Comparison of ENCODE assay signal across 8 cellular contexts in genomic region chr16:4511441-4512082, GRCh38. TPM values are rescaled to one million over a fixed set of nuclear protein-coding genes. Genes with fewer than 3 reads are reported as not detected.
DNase-seq lines count a peak whose midpoint lies in the region; ATAC-seq, FAIRE-seq and TF ChIP-seq lines count a peak whose summit lies in the region.

No MANE protein-coding gene starts in this region.

- WGBS in HepG2 (ENCODE audit: low lambda C conversion rate): 90% methylated on average over 3 of the region's 9 CpGs

- H3K4me3 Mint-ChIP-seq in chondrocyte (ENCODE audit: unreplicated experiment): no peak overlapping the region

- no peaks in the 10 kb centered on the region for H3K9me3 ChIP-seq in NT2/D1 (ENCODE audit: insufficient read depth, low read length)
- H3K9me3 ChIP-seq in HepG2 (ENCODE audit: low read length): no peaks in the 10 kb centered on the region

- no peak overlapping the region for H2AFZ ChIP-seq in HepG2 (ENCODE audit: low read length)

- TF ChIP-seq EP300 in HepG2 (IDR thresholded peaks at IDR 0.05; ENCODE audit: low read depth in 2 of 2, low read length in 2 of 2) (no peak), HepG2 (CRISPR knock-in tag; IDR thresholded peaks at IDR 0.05; ENCODE audit: borderline replicate concordance) (no peak)

- peak overlapping the region; percentile 8 for H3K27ac Mint-ChIP-seq in chondrocyte (ENCODE audit: unreplicated experiment)

- FAIRE-seq in HepG2 (lab: Jason Lieb, UNC) (peak; percentile 47), urothelium cell line (lab: Jason Lieb, UNC) (no peak)

- BruUV-seq in HepG2 (replicated peaks; lab: Mats Ljungman, UMichigan): TSS peak; percentile 47

- peaks cover 21% of the 10 kb centered on the region for H3K79me2 ChIP-seq in HepG2 (ENCODE audit: insufficient read depth, low read length)

- H3K36me3 ChIP-seq in NT2/D1 (ENCODE audit: insufficient read depth, insufficient read length, low read length) (peaks cover 86% of the 10 kb centered on the region), HepG2 (replicated peaks in 1 of 2; ENCODE audit: control insufficient read depth in 1 of 2, insufficient read depth in 2 of 2, low read length in 2 of 2) (peaks cover 33 to 70% of the 10 kb centered on the region in 2 experiments)

- H3K4me3 ChIP-seq in GM12875 (ENCODE audit: low read depth, low read length) (no peak overlapping the region), NT2/D1 (ENCODE audit: insufficient read length, low read depth) (no peak overlapping the region), HepG2 (replicated peaks in 1 of 3; ENCODE audit: insufficient read depth in 1 of 3, low read depth in 2 of 3, low read length in 3 of 3) (no peak overlapping the region)

- H3K27ac ChIP-seq in HepG2 (ENCODE audit: extremely low read length, insufficient read depth, low read length): no peak overlapping the region

- TF ChIP-seq POLR2A in HepG2 (IDR thresholded peaks at IDR 0.05; ENCODE audit: insufficient read depth in 1 of 2, low read depth in 2 of 2, low read length in 2 of 2): 0 out of 4 replicates have a peak, but pooled peaks of 1 of the 2 experiments have one; percentile 18

- peaks cover 21% of the 10 kb centered on the region for H4K20me1 ChIP-seq in HepG2 (ENCODE audit: insufficient read depth, low read length)

- peak; percentile 40; the same call in 1 of the 2 replicates for TF ChIP-seq CTCF in GM12875 (IDR thresholded peaks at IDR 0.05; ENCODE audit: borderline replicate concordance, insufficient read depth, low read depth, low read length)
- TF ChIP-seq CTCF in chondrocyte (IDR thresholded peaks at IDR 0.05): peak; percentile 73
- TF ChIP-seq CTCF in HepG2 (CRISPR knock-in tag; IDR thresholded peaks at IDR 0.05): peak; percentile 76

- DNase-seq in AG20443 (ENCODE audit: low spot score): peak; percentile 63
- peak; percentile 65 for DNase-seq in NT2/D1 (ENCODE audit: low read depth, low spot score)
- no peak for DNase-seq in chondrocyte (ENCODE audit: low spot score)
- DNase-seq in HepG2 (ENCODE audit: low spot score): peak; percentile 60
- DNase-seq in urothelium cell line (ENCODE audit: low spot score): peak; percentile 70
- no peak for DNase-seq in T1000 (lab: John Stamatoyannopoulos, UW)
- no peak for DNase-seq in activated effector memory CD4-positive, alpha-beta T cell treated with anti-CD3 and anti-CD28 coated beads, Interleukin-2, amount 50 U/mL, for 16 hours

- H3K9ac ChIP-seq in NT2/D1 (ENCODE audit: insufficient read length, low read depth) (peak overlapping the region; percentile 0), HepG2 (ENCODE audit: insufficient read depth, low read depth, low read length) (no peak overlapping the region)

- peaks cover 11% of the 10 kb centered on the region for H3K4me1 Mint-ChIP-seq in chondrocyte (ENCODE audit: low read depth)

- H3K4me1 ChIP-seq in NT2/D1 (ENCODE audit: insufficient read depth, insufficient read length): peaks cover 2% of the 10 kb centered on the region
- H3K4me1 ChIP-seq in HepG2 (ENCODE audit: insufficient read depth, low read length): peaks cover 15% of the 10 kb centered on the region; the same call in 1 of the 2 replicates

- no peaks in the 10 kb centered on the region for H3K9me3 Mint-ChIP-seq in chondrocyte (ENCODE audit: low read depth)

- peaks cover 20% of the 10 kb centered on the region for H3K36me3 Mint-ChIP-seq in chondrocyte (ENCODE audit: low read depth)

- no peak overlapping the region for H3K4me2 ChIP-seq in HepG2 (ENCODE audit: low read depth, low read length)

- CTCF ChIA-PET in HepG2 (lab: Yijun Ruan, JAX; ENCODE audit: low intra/inter-chr PET ratio, low total read pairs): interaction anchor here (1.8 kb wide), 1 partner anchor 38 kb away, joined by 10 read pairs; no protein-coding TSS in a partner anchor

- TF ChIP-seq RAD21 in HepG2 (CRISPR knock-in tag; IDR thresholded peaks at IDR 0.05): peak; percentile 66

- in situ Hi-C loops in HepG2 (cut with HindIII; ENCODE audit: extremely low pct_ligation_motif_present, low pct_unique_long_range_greater_than_20kb): loop anchor here (5.0 to 25.0 kb wide), 3 partner anchors 36 to 451 kb away; partner anchors contain the start of gene SEC14L5

- POLR2A ChIA-PET in HepG2 (lab: Yijun Ruan, JAX): interaction anchor here (1.0 to 1.3 kb wide), 2 partner anchors 27 to 38 kb away, joined by 3 to 6 read pairs; partner anchors contain the start of gene CDIP1

- intact Hi-C loops in HepG2 (cut with micrococcal nuclease; ENCODE audit: unreplicated experiment): loop anchor here (2.0 kb wide), 2 partner anchors 37 to 73 kb away; no protein-coding TSS in a partner anchor

- H3K27me3 Mint-ChIP-seq in chondrocyte (ENCODE audit: low read depth): no peaks in the 10 kb centered on the region

- H3K27me3 ChIP-seq in NT2/D1 (ENCODE audit: insufficient read depth, insufficient read length) (no peaks in the 10 kb centered on the region), HepG2 (ENCODE audit: control insufficient read depth in 1 of 2, insufficient read depth in 2 of 2, low read length in 2 of 2) (no peaks in the 10 kb centered on the region)

- peak; percentile 81 for ATAC-seq in HepG2

RNA-seq across cellular contexts. Expression of gene CDIP1, which starts 27.0 kb away (rescaled TPM):
- 23.9 to 36.8 TPM (median 36.4 TPM) in 3 replicates for total RNA-seq in chondrocyte
- total RNA-seq in HepG2 (2016; rRNA removed; fragmentation: Illumina TruSeq; extraction: Trizol): 56.7 and 62.2 TPM in 2 replicates
- total RNA-seq in HepG2 (2016; cell fraction: cytosol; rRNA removed; fragmentation: Illumina TruSeq; extraction: Trizol; ENCODE audit: low read depth): 10.5 and 11.5 TPM in 2 replicates
- 55.3 and 56.3 TPM in 2 replicates for total RNA-seq in HepG2 (2016; cell fraction: insoluble cytoplasmic fraction; rRNA removed; fragmentation: Illumina TruSeq; extraction: Trizol)
- total RNA-seq in HepG2 (2016; cell fraction: membrane; rRNA removed; fragmentation: Illumina TruSeq; extraction: Trizol): 41.7 and 48.7 TPM in 2 replicates
- 31.5 and 37.8 TPM in 2 replicates for total RNA-seq in HepG2 (2016; cell fraction: nucleus; rRNA removed; fragmentation: Illumina TruSeq; extraction: Trizol)
- 31.2 and 39.1 TPM in 2 replicates for polyA plus RNA-seq in HepG2 (2011; rRNA removed)
- polyA plus RNA-seq in HepG2 (2011; cell fraction: cytosol; rRNA removed): 20.6 and 21.6 TPM in 2 replicates
- 39.4 and 47.2 TPM in 2 replicates for polyA plus RNA-seq in HepG2 (2011; cell fraction: nucleus; rRNA removed)
- polyA plus RNA-seq in HepG2 (2012): 43.1 and 58.6 TPM in 2 replicates
- 15.1 and 16.9 TPM in 2 replicates for polyA plus RNA-seq in HepG2 (2016; cell fraction: cytosol; fragmentation: Illumina TruSeq; extraction: Trizol; ENCODE audit: low read depth)
- 81.4 and 109 TPM in 2 replicates for polyA plus RNA-seq in HepG2 (2016; cell fraction: insoluble cytoplasmic fraction; fragmentation: Illumina TruSeq; extraction: Trizol; ENCODE audit: low read depth)
- 45.4 and 52.4 TPM in 2 replicates for polyA plus RNA-seq in HepG2 (2016; cell fraction: membrane; fragmentation: Illumina TruSeq; extraction: Trizol; ENCODE audit: low read depth)
- 74.4 and 77.5 TPM in 2 replicates for polyA plus RNA-seq in HepG2 (2016; cell fraction: nucleus; fragmentation: Illumina TruSeq; extraction: Trizol; ENCODE audit: insufficient read depth, low read depth)
- polyA minus RNA-seq in HepG2 (2011; rRNA and poly(A)+ RNA removed; ENCODE audit: low replicate concordance): 12.3 and 39.1 TPM in 2 replicates
- polyA minus RNA-seq in HepG2 (2011; cell fraction: cytosol; rRNA and poly(A)+ RNA removed): 14.7 and 18.7 TPM in 2 replicates
- polyA minus RNA-seq in HepG2 (2011; cell fraction: nucleus; rRNA and poly(A)+ RNA removed): 18.9 and 22.9 TPM in 2 replicates

RNA-seq across cellular contexts. Expression of gene HMOX2, which starts 35.4 kb away (rescaled TPM):
- total RNA-seq in chondrocyte: 45.9 to 69.4 TPM (median 46.4 TPM) in 3 replicates
- 70.4 and 82.4 TPM in 2 replicates for total RNA-seq in HepG2 (2016; rRNA removed; fragmentation: Illumina TruSeq; extraction: Trizol)
- total RNA-seq in HepG2 (2016; cell fraction: cytosol; rRNA removed; fragmentation: Illumina TruSeq; extraction: Trizol; ENCODE audit: low read depth): 13.1 and 14.4 TPM in 2 replicates
- total RNA-seq in HepG2 (2016; cell fraction: insoluble cytoplasmic fraction; rRNA removed; fragmentation: Illumina TruSeq; extraction: Trizol): 66.8 and 82.9 TPM in 2 replicates
- 18.9 and 22.2 TPM in 2 replicates for total RNA-seq in HepG2 (2016; cell fraction: membrane; rRNA removed; fragmentation: Illumina TruSeq; extraction: Trizol)
- 30.8 and 32.4 TPM in 2 replicates for total RNA-seq in HepG2 (2016; cell fraction: nucleus; rRNA removed; fragmentation: Illumina TruSeq; extraction: Trizol)
- polyA plus RNA-seq in HepG2 (2011; rRNA removed): 60.3 and 72.7 TPM in 2 replicates
- polyA plus RNA-seq in HepG2 (2011; cell fraction: cytosol; rRNA removed): 71.7 and 71.8 TPM in 2 replicates
- 26.0 and 36.8 TPM in 2 replicates for polyA plus RNA-seq in HepG2 (2011; cell fraction: nucleus; rRNA removed)
- 38.0 and 61.0 TPM in 2 replicates for polyA plus RNA-seq in HepG2 (2012)
- 12.6 and 14.1 TPM in 2 replicates for polyA plus RNA-seq in HepG2 (2016; cell fraction: cytosol; fragmentation: Illumina TruSeq; extraction: Trizol; ENCODE audit: low read depth)
- 105 and 111 TPM in 2 replicates for polyA plus RNA-seq in HepG2 (2016; cell fraction: insoluble cytoplasmic fraction; fragmentation: Illumina TruSeq; extraction: Trizol; ENCODE audit: low read depth)
- 15.3 and 17.8 TPM in 2 replicates for polyA plus RNA-seq in HepG2 (2016; cell fraction: membrane; fragmentation: Illumina TruSeq; extraction: Trizol; ENCODE audit: low read depth)
- 44.4 and 56.4 TPM in 2 replicates for polyA plus RNA-seq in HepG2 (2016; cell fraction: nucleus; fragmentation: Illumina TruSeq; extraction: Trizol; ENCODE audit: insufficient read depth, low read depth)
- 41.9 and 78.2 TPM in 2 replicates for polyA minus RNA-seq in HepG2 (2011; rRNA and poly(A)+ RNA removed; ENCODE audit: low replicate concordance)
- polyA minus RNA-seq in HepG2 (2011; cell fraction: cytosol; rRNA and poly(A)+ RNA removed): 21.1 and 25.6 TPM in 2 replicates
- 14.3 and 27.1 TPM in 2 replicates for polyA minus RNA-seq in HepG2 (2011; cell fraction: nucleus; rRNA and poly(A)+ RNA removed)

RNA-seq across cellular contexts. Expression of gene NMRAL1, which starts 37.1 kb away (rescaled TPM):
- total RNA-seq in chondrocyte (41.0 to 56.3 TPM (median 44.0 TPM) in 3 replicates), HepG2 (2016; rRNA removed; fragmentation: Illumina TruSeq; extraction: Trizol) (33.1 and 36.7 TPM in 2 replicates)
- total RNA-seq in HepG2 (2016; cell fraction: cytosol; rRNA removed; fragmentation: Illumina TruSeq; extraction: Trizol; ENCODE audit: low read depth): 60.6 and 75.2 TPM in 2 replicates
- 36.3 and 39.9 TPM in 2 replicates for total RNA-seq in HepG2 (2016; cell fraction: insoluble cytoplasmic fraction; rRNA removed; fragmentation: Illumina TruSeq; extraction: Trizol)
- 52.5 and 64.2 TPM in 2 replicates for total RNA-seq in HepG2 (2016; cell fraction: membrane; rRNA removed; fragmentation: Illumina TruSeq; extraction: Trizol)
- 15.0 and 21.0 TPM in 2 replicates for total RNA-seq in HepG2 (2016; cell fraction: nucleus; rRNA removed; fragmentation: Illumina TruSeq; extraction: Trizol)
- polyA plus RNA-seq in HepG2 (2011; rRNA removed): 30.8 and 34.0 TPM in 2 replicates
- polyA plus RNA-seq in HepG2 (2011; cell fraction: cytosol; rRNA removed): 41.5 and 57.5 TPM in 2 replicates
- polyA plus RNA-seq in HepG2 (2011; cell fraction: nucleus; rRNA removed): 41.3 and 52.4 TPM in 2 replicates
- polyA plus RNA-seq in HepG2 (2012): 17.3 and 21.3 TPM in 2 replicates
- 75.5 and 80.9 TPM in 2 replicates for polyA plus RNA-seq in HepG2 (2016; cell fraction: cytosol; fragmentation: Illumina TruSeq; extraction: Trizol; ENCODE audit: low read depth)
- polyA plus RNA-seq in HepG2 (2016; cell fraction: insoluble cytoplasmic fraction; fragmentation: Illumina TruSeq; extraction: Trizol; ENCODE audit: low read depth): 33.0 and 34.1 TPM in 2 replicates
- polyA plus RNA-seq in HepG2 (2016; cell fraction: membrane; fragmentation: Illumina TruSeq; extraction: Trizol; ENCODE audit: low read depth): 56.8 and 65.7 TPM in 2 replicates
- 30.1 and 31.9 TPM in 2 replicates for polyA plus RNA-seq in HepG2 (2016; cell fraction: nucleus; fragmentation: Illumina TruSeq; extraction: Trizol; ENCODE audit: insufficient read depth, low read depth)
- polyA minus RNA-seq in HepG2 (2011; rRNA and poly(A)+ RNA removed; ENCODE audit: low replicate concordance): 40.7 and 121 TPM in 2 replicates
- polyA minus RNA-seq in HepG2 (2011; cell fraction: cytosol; rRNA and poly(A)+ RNA removed): 15.1 and 18.1 TPM in 2 replicates
- 12.9 and 15.0 TPM in 2 replicates for polyA minus RNA-seq in HepG2 (2011; cell fraction: nucleus; rRNA and poly(A)+ RNA removed)

RNA-seq across cellular contexts. Expression of gene C16orf96, which starts 44.6 kb away (rescaled TPM):
- 0.12 to 0.23 TPM in 2 of 3 replicates, not detected in the other for total RNA-seq in chondrocyte
- total RNA-seq in HepG2 (2016; rRNA removed; fragmentation: Illumina TruSeq; extraction: Trizol): not detected in 2 replicates
- not detected in 2 replicates for total RNA-seq in HepG2 (2016; cell fraction: cytosol; rRNA removed; fragmentation: Illumina TruSeq; extraction: Trizol; ENCODE audit: low read depth)
- total RNA-seq in HepG2 (2016; cell fraction: insoluble cytoplasmic fraction; rRNA removed; fragmentation: Illumina TruSeq; extraction: Trizol): 0.02 TPM in 1 of 2 replicates, not detected in the other
- 0.06 TPM in 1 of 2 replicates, not detected in the other for total RNA-seq in HepG2 (2016; cell fraction: membrane; rRNA removed; fragmentation: Illumina TruSeq; extraction: Trizol)
- total RNA-seq in HepG2 (2016; cell fraction: nucleus; rRNA removed; fragmentation: Illumina TruSeq; extraction: Trizol): not detected in 2 replicates
- 0.03 TPM in 2 replicates for polyA plus RNA-seq in HepG2 (2011; rRNA removed)
- 0.01 and 0.03 TPM in 2 replicates for polyA plus RNA-seq in HepG2 (2011; cell fraction: cytosol; rRNA removed)
- polyA plus RNA-seq in HepG2 (2011; cell fraction: nucleus; rRNA removed): 0.09 and 0.10 TPM in 2 replicates
- polyA plus RNA-seq in HepG2 (2012): 0.07 and 0.08 TPM in 2 replicates
- not detected in 2 replicates for polyA plus RNA-seq in HepG2 (2016; cell fraction: cytosol; fragmentation: Illumina TruSeq; extraction: Trizol; ENCODE audit: low read depth)
- polyA plus RNA-seq in HepG2 (2016; cell fraction: insoluble cytoplasmic fraction; fragmentation: Illumina TruSeq; extraction: Trizol; ENCODE audit: low read depth): not detected in 2 replicates
- not detected in 2 replicates for polyA plus RNA-seq in HepG2 (2016; cell fraction: membrane; fragmentation: Illumina TruSeq; extraction: Trizol; ENCODE audit: low read depth)
- 0.15 TPM in 1 of 2 replicates, not detected in the other for polyA plus RNA-seq in HepG2 (2016; cell fraction: nucleus; fragmentation: Illumina TruSeq; extraction: Trizol; ENCODE audit: insufficient read depth, low read depth)
- polyA minus RNA-seq in HepG2 (2011; rRNA and poly(A)+ RNA removed; ENCODE audit: low replicate concordance): 0.24 TPM in 1 of 2 replicates, not detected in the other
- polyA minus RNA-seq in HepG2 (2011; cell fraction: cytosol; rRNA and poly(A)+ RNA removed): not detected in 2 replicates
- not detected in 2 replicates for polyA minus RNA-seq in HepG2 (2011; cell fraction: nucleus; rRNA and poly(A)+ RNA removed)

Comparison
In these comparisons a context has a peak if more than half of its experiments do, and no peak if none do; other contexts are left out.
1. DNase-seq: peak in AG20443 (single experiment), NT2/D1 (single experiment), HepG2 (single experiment) and urothelium cell line (single experiment); none in chondrocyte (single experiment), T1000 (single experiment) and activated effector memory CD4-positive, alpha-beta T cell treated with anti-CD3 and anti-CD28 coated beads, Interleukin-2, amount 50 U/mL, for 16 hours (single experiment).
2. Peak in every context shown above with its lines, with median percentiles within 50 percentile points of each other: CTCF ChIP-seq.